8 cellular contexts compared by ENCODE assay signal in the genomic region with DNA sequence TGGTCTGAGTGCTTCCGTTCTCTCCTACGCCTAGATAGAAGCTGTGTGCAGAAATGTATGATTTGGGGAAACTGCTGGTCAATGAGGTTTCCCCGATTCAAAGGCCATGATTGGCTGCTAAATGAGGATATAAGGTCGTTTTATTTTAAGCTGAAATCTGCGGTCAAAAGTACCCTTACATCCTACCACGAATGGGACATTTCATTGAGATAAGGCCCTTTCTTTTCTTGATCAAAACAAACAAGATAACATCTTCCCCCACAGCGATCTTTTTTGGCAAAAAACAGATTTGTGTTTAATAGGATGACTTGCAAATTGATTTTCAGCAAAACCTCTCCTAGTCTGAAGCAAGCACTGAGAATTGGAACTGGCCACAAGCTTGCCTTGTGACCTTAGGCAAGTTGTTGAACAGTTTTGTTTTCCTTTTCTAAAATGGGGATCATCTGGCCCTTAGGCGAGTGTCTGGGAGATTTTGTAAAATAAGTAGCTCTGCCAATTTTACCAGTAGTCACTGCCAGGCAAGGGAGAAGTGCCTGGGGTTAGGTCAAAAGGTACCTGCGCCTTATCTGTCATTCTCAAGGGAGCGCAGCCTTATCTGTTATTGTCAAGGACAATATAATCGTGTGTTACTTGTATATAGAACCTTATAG. TPM values are rescaled to one million over a fixed set of nuclear protein-coding genes. Genes with fewer than 3 reads are reported as not detected.
DNase-seq lines count a peak whose midpoint lies in the region; ATAC-seq and TF ChIP-seq lines count a peak whose summit lies in the region.

No MANE protein-coding gene starts in this region.

- H3K27me3 Mint-ChIP-seq in GM23338 (ENCODE audit: insufficient read depth, low read depth, poor library complexity) (peaks cover 9% of the 10 kb centered on the region), mesothelial cell of epicardium (ENCODE audit: low read depth) (no peaks in the 10 kb centered on the region)

- POLR2A ChIA-PET in PC-9 (lab: Charles Lee; ENCODE audit: unreplicated experiment): interaction anchor here (0.5 kb wide), 1 partner anchor 108 kb away, joined by 5 read pairs; no protein-coding TSS in a partner anchor

- H3K9ac ChIP-seq in DND-41 (ENCODE audit: low read depth, low read length): peak overlapping the region; percentile 56

- H3K4me3 ChIP-seq in DND-41 (ENCODE audit: low read depth in 1 of 2, low read length in 2 of 2): peak overlapping the region; percentile 86 to 99
- H3K4me3 ChIP-seq in GM23338: peak overlapping the region; percentile 85
- peak overlapping the region; percentile 67 for H3K4me3 ChIP-seq in PC-9
- H3K4me3 ChIP-seq in effector memory CD4-positive, alpha-beta T cell (ENCODE audit: insufficient read depth, low read depth, low read length, poor library complexity, severe bottlenecking): peak overlapping the region; percentile 65

- intact Hi-C loops in PC-9 (cut with micrococcal nuclease; ENCODE audit: unreplicated experiment): no loop called here

- peaks cover 9% of the 10 kb centered on the region; the same call in 1 of the 2 replicates for H3K36me3 ChIP-seq in DND-41 (ENCODE audit: insufficient read depth, low read length)
- H3K36me3 ChIP-seq in GM23338 (ENCODE audit: insufficient read depth): no peaks in the 10 kb centered on the region; the same call in 1 of the 2 replicates
- no peaks in the 10 kb centered on the region for H3K36me3 ChIP-seq in PC-9 (ENCODE audit: low read depth)
- H3K36me3 ChIP-seq in effector memory CD4-positive, alpha-beta T cell (ENCODE audit: control insufficient read depth, insufficient read depth, low read length): no peaks in the 10 kb centered on the region

- TSS peak; percentile 50 for BruUV-seq in PC-9 (replicated peaks; lab: Mats Ljungman, UMichigan)

- H2AFZ ChIP-seq in DND-41 (ENCODE audit: low read depth, low read length) (peak overlapping the region; percentile 99), GM23338 (peak overlapping the region; percentile 91; the same call in 1 of the 2 replicates), PC-9 (peak overlapping the region; percentile 82)

- H3K27ac Mint-ChIP-seq in GM23338: peak overlapping the region; percentile 12
- peak overlapping the region; percentile 90 for H3K27ac Mint-ChIP-seq in mesothelial cell of epicardium

- CTCF ChIA-PET in PC-9 (lab: Charles Lee): interaction anchor here (0.6 kb wide), 2 partner anchors 15 to 878 kb away, joined by 4 to 8 read pairs; no protein-coding TSS in a partner anchor

- H3K4me1 Mint-ChIP-seq in GM23338 (peaks cover 49% of the 10 kb centered on the region), mesothelial cell of epicardium (peaks cover 29% of the 10 kb centered on the region)

- H3K4me3 Mint-ChIP-seq in GM23338: peak overlapping the region; percentile 70
- H3K4me3 Mint-ChIP-seq in mesothelial cell of epicardium: peak overlapping the region; percentile 84

- H3K36me3 Mint-ChIP-seq in GM23338 (ENCODE audit: low read depth) (no peaks in the 10 kb centered on the region), mesothelial cell of epicardium (peaks cover 2% of the 10 kb centered on the region)

- H3K9me2 ChIP-seq in GM23338 (ENCODE audit: insufficient read depth) (no peaks in the 10 kb centered on the region), PC-9 (ENCODE audit: insufficient read depth) (no peaks in the 10 kb centered on the region)

- no peaks in the 10 kb centered on the region; the same call in 1 of the 2 replicates for H3F3A ChIP-seq in GM23338 (replicated peaks; ENCODE audit: low read depth)
- peaks cover 21% of the 10 kb centered on the region for H3F3A ChIP-seq in PC-9 (ENCODE audit: insufficient read depth, low read depth)

- H3K9me3 ChIP-seq in DND-41 (ENCODE audit: insufficient read depth, low read length, severe bottlenecking) (no peaks in the 10 kb centered on the region), PC-9 (ENCODE audit: insufficient read depth, low read depth) (no peaks in the 10 kb centered on the region)
- H3K9me3 ChIP-seq in effector memory CD4-positive, alpha-beta T cell (ENCODE audit: control insufficient read depth, low read length): no peaks in the 10 kb centered on the region

- no peak for TF ChIP-seq CTCF in DND-41 (IDR thresholded peaks at IDR 0.05; ENCODE audit: borderline replicate concordance, extremely low read depth, low read length, poor library complexity, severe bottlenecking)
- TF ChIP-seq CTCF in GM23338 (conservative IDR thresholded peaks at IDR 0.05; ENCODE audit: low read depth in 2 of 2): no peak
- TF ChIP-seq CTCF in PC-9 (conservative IDR thresholded peaks at IDR 0.05): no peak
- no peak for TF ChIP-seq CTCF in mesothelial cell of epicardium (IDR thresholded peaks at IDR 0.05; ENCODE audit: unreplicated experiment)
- TF ChIP-seq CTCF in omental fat pad (IDR thresholded peaks at IDR 0.05): no peak

- H3K9me3 Mint-ChIP-seq in GM23338 (0 out of 3 replicates have a peak, but pooled peaks cover 3% of the 10 kb centered on the region), mesothelial cell of epicardium (no peaks in the 10 kb centered on the region)

- H3K4me1 ChIP-seq in DND-41 (ENCODE audit: insufficient read depth, low read length) (peaks cover 29% of the 10 kb centered on the region), GM23338 (ENCODE audit: insufficient read depth) (peaks cover 26% of the 10 kb centered on the region), PC-9 (replicated peaks; ENCODE audit: insufficient read depth) (peaks cover 44% of the 10 kb centered on the region)
- H3K4me1 ChIP-seq in effector memory CD4-positive, alpha-beta T cell (ENCODE audit: control insufficient read depth, insufficient read depth, low read length, poor library complexity, severe bottlenecking): no peaks in the 10 kb centered on the region

- ATAC-seq in DND-41 (ENCODE audit: insufficient read depth, low read depth) (no peak), GM23338 (no peak), omental fat pad (ENCODE audit: low FRiP score) (no peak)

- H3K4me2 ChIP-seq in DND-41 (ENCODE audit: insufficient read depth, low read length): peak overlapping the region; percentile 94
- H3K4me2 ChIP-seq in GM23338: peak overlapping the region; percentile 94
- peak overlapping the region; percentile 85 for H3K4me2 ChIP-seq in PC-9

- H3K79me2 ChIP-seq in DND-41 (ENCODE audit: insufficient read depth, low read length) (no peaks in the 10 kb centered on the region; the same call in 1 of the 2 replicates), GM23338 (replicated peaks; ENCODE audit: insufficient read depth) (0 out of 2 replicates have a peak, but pooled peaks cover 4% of the 10 kb centered on the region), PC-9 (ENCODE audit: low read depth) (no peaks in the 10 kb centered on the region)

- H3K27me3 ChIP-seq in DND-41 (ENCODE audit: insufficient read depth, low read length, poor library complexity) (peaks cover 5% of the 10 kb centered on the region), GM23338 (ENCODE audit: insufficient read depth) (no peaks in the 10 kb centered on the region), PC-9 (ENCODE audit: insufficient read depth, low read depth) (no peaks in the 10 kb centered on the region)
- H3K27me3 ChIP-seq in effector memory CD4-positive, alpha-beta T cell (replicated peaks; ENCODE audit: control insufficient read depth, insufficient read depth, low read length, poor library complexity, severe bottlenecking): no peaks in the 10 kb centered on the region

- no peak for DNase-seq in DND-41
- DNase-seq in GM23338 (ENCODE audit: low spot score): no peak
- peak in 1 of 2 experiments; percentile 45 for DNase-seq in PC-9
- DNase-seq in effector memory CD4-positive, alpha-beta T cell: no peak
- no peak for DNase-seq in mesothelial cell of epicardium (ENCODE audit: low spot score in 2 of 2, unreplicated experiment in 2 of 2)
- no peak for DNase-seq in amniotic stem cell (lab: John Stamatoyannopoulos, UW)
- no peak for DNase-seq in omental fat pad (ENCODE audit: low spot score)
- no peak for DNase-seq in NCI-H226

- no peaks in the 10 kb centered on the region for H4K20me1 ChIP-seq in DND-41 (ENCODE audit: insufficient read depth, low read length)
- H4K20me1 ChIP-seq in GM23338 (replicated peaks; ENCODE audit: insufficient read depth): no peaks in the 10 kb centered on the region
- H4K20me1 ChIP-seq in PC-9 (ENCODE audit: insufficient read depth): no peaks in the 10 kb centered on the region

- H3K27ac ChIP-seq in DND-41 (ENCODE audit: low read length): peak overlapping the region; percentile 70; the same call in 1 of the 2 replicates
- H3K27ac ChIP-seq in GM23338 (ENCODE audit: low read depth): peak overlapping the region; percentile 3; the same call in 1 of the 2 replicates
- peak overlapping the region; percentile 36 for H3K27ac ChIP-seq in PC-9
- no peak overlapping the region for H3K27ac ChIP-seq in effector memory CD4-positive, alpha-beta T cell (ENCODE audit: insufficient read depth, low read length, poor library complexity, severe bottlenecking)

RNA-seq across cellular contexts. Expression of gene SCPEP1, which starts 0.6 kb away (rescaled TPM):
- 52.1 and 55.0 TPM in 2 replicates for total RNA-seq in GM23338 (2014; rRNA removed; shearing (Covaris generic))
- 46.6 and 52.6 TPM in 2 replicates for polyA plus RNA-seq in GM23338 (2016; fragmentation: Nextera tagmentation; extraction: Ambion mirVana)
- total RNA-seq in PC-9 (2021) (17.4 and 19.4 TPM in 2 replicates), mesothelial cell of epicardium (45.6 to 49.1 TPM (median 48.2 TPM) in 3 replicates), omental fat pad (10 to 100 TPM; 59.6 to 80.9 (median 69.1) TPM)

RNA-seq across cellular contexts. Expression of gene COIL, which starts 17.7 kb away (rescaled TPM):
- 18.5 and 23.7 TPM in 2 replicates for total RNA-seq in GM23338 (2014; rRNA removed; shearing (Covaris generic))
- 32.0 and 32.2 TPM in 2 replicates for polyA plus RNA-seq in GM23338 (2016; fragmentation: Nextera tagmentation; extraction: Ambion mirVana)
- total RNA-seq in PC-9 (2021): 14.0 and 19.0 TPM in 2 replicates
- total RNA-seq in mesothelial cell of epicardium: 22.5 to 23.1 TPM (median 23.0 TPM) in 3 replicates
- total RNA-seq in omental fat pad: 10 to 100 TPM in 1 of 4 donors, 1 to 10 TPM in 3; 6.7 to 13.4 (median 9.3) TPM
